1 cellular context compared by ENCODE assay signal in genomic region chr22:38163844-38164577, GRCh38.
A peak's percentile ranks its signal among the peaks of the same experiment; 100 is the strongest.
TF ChIP-seq lines count a peak whose summit lies in the region.

No MANE protein-coding gene starts in this region.

TF ChIP-seq in HepG2, 621 proteins besides CTCF, POLR2A, EP300 and RAD21 (continued from another document and continues in another):
- TF ChIP-seq SAFB2 (CRISPR knock-in tag; IDR thresholded peaks at IDR 0.05; ENCODE audit: borderline replicate concordance, low read depth) (no peak), SETDB1 (CRISPR knock-in tag; IDR thresholded peaks at IDR 0.05; ENCODE audit: borderline replicate concordance) (no peak), FOXA3 (CRISPR knock-in tag; IDR thresholded peaks at IDR 0.05) (peak; percentile 72), KIAA2018 (CRISPR knock-in tag; IDR thresholded peaks at IDR 0.05; ENCODE audit: borderline replicate concordance) (no peak), NCOA1 (CRISPR knock-in tag; IDR thresholded peaks at IDR 0.05) (no peak), CREM (IDR thresholded peaks at IDR 0.05) (peak; percentile 55; the same call in 1 of the 2 replicates), CREM (CRISPR knock-in tag; IDR thresholded peaks at IDR 0.05) (no peak), NFKB2 (CRISPR knock-in tag; IDR thresholded peaks at IDR 0.05; ENCODE audit: borderline replicate concordance) (no peak), ZNF556 (CRISPR knock-in tag; IDR thresholded peaks at IDR 0.05; ENCODE audit: borderline replicate concordance) (no peak), ZHX2 (IDR thresholded peaks at IDR 0.05; ENCODE audit: low read depth) (no peak), ZHX2 (CRISPR knock-in tag; IDR thresholded peaks at IDR 0.05; ENCODE audit: borderline replicate concordance) (no peak), FOSL2 (CRISPR knock-in tag; IDR thresholded peaks at IDR 0.05) (peak; percentile 74), GPN1 (CRISPR knock-in tag; IDR thresholded peaks at IDR 0.05; ENCODE audit: borderline replicate concordance) (no peak), ERF (CRISPR knock-in tag; IDR thresholded peaks at IDR 0.05) (no peak; the same call in 1 of the 2 replicates), ZNF629 (CRISPR knock-in tag; conservative IDR thresholded peaks at IDR 0.05) (no peak), KMT2B (CRISPR knock-in tag; IDR thresholded peaks at IDR 0.05) (no peak), SRSF9 (IDR thresholded peaks at IDR 0.05; ENCODE audit: borderline replicate concordance, insufficient read depth, low read depth, low read length, poor library complexity, severe bottlenecking) (no peak), BRCA1 (CRISPR knock-in tag; IDR thresholded peaks at IDR 0.05) (no peak), HNF4G (IDR thresholded peaks at IDR 0.05; ENCODE audit: borderline replicate concordance, low read depth, low read length) (peak; percentile 10; the same call in 1 of the 2 replicates), HNF4G (CRISPR knock-in tag; IDR thresholded peaks at IDR 0.05; ENCODE audit: borderline replicate concordance, low read depth) (no peak), NR2F6 (IDR thresholded peaks at IDR 0.05) (peak; percentile 88), NR2F6 (CRISPR knock-in tag; IDR thresholded peaks at IDR 0.05) (peak; percentile 93), IRX3 (CRISPR knock-in tag; IDR thresholded peaks at IDR 0.05; ENCODE audit: borderline replicate concordance, low read depth) (no peak), FOXC1 (CRISPR knock-in tag; IDR thresholded peaks at IDR 0.05; ENCODE audit: borderline replicate concordance) (no peak), GTF2F1 (IDR thresholded peaks at IDR 0.05; ENCODE audit: low read length) (no peak), PCBP1 (IDR thresholded peaks at IDR 0.05; ENCODE audit: borderline replicate concordance, low read depth, low read length) (no peak), ZNF569 (CRISPR knock-in tag; IDR thresholded peaks at IDR 0.05; ENCODE audit: borderline replicate concordance) (no peak), IKZF1 (IDR thresholded peaks at IDR 0.05) (no peak), ZKSCAN8 (CRISPR knock-in tag; IDR thresholded peaks at IDR 0.05; ENCODE audit: borderline replicate concordance) (no peak), ZNF451 (CRISPR knock-in tag; IDR thresholded peaks at IDR 0.05) (no peak), ZNF841 (CRISPR knock-in tag; IDR thresholded peaks at IDR 0.05; ENCODE audit: borderline replicate concordance) (no peak), POLR2G (IDR thresholded peaks at IDR 0.05; ENCODE audit: low read depth, low read length) (no peak), ZNF230 (CRISPR knock-in tag; IDR thresholded peaks at IDR 0.05) (0 out of 2 replicates have a peak, but pooled peaks have one; percentile 41), FOXM1 (CRISPR knock-in tag; IDR thresholded peaks at IDR 0.05) (no peak), ZFP36L1 (CRISPR knock-in tag; IDR thresholded peaks at IDR 0.05) (no peak), ZBTB8A (CRISPR knock-in tag; IDR thresholded peaks at IDR 0.05; ENCODE audit: borderline replicate concordance, low read depth) (no peak), ETV5 (CRISPR knock-in tag; IDR thresholded peaks at IDR 0.05; ENCODE audit: borderline replicate concordance) (peak; percentile 51; the same call in 1 of the 2 replicates), ZBTB7A (CRISPR knock-in tag; IDR thresholded peaks at IDR 0.05) (no peak), HNRNPK (IDR thresholded peaks at IDR 0.05; ENCODE audit: low read depth, low read length, poor library complexity, severe bottlenecking) (no peak), KDM2A (CRISPR knock-in tag; IDR thresholded peaks at IDR 0.05; ENCODE audit: borderline replicate concordance, low read depth) (peak; percentile 39; the same call in 1 of the 2 replicates), ZNF660 (CRISPR knock-in tag; IDR thresholded peaks at IDR 0.05; ENCODE audit: borderline replicate concordance, low read depth) (no peak)
- TF ChIP-seq, protein P1, sequence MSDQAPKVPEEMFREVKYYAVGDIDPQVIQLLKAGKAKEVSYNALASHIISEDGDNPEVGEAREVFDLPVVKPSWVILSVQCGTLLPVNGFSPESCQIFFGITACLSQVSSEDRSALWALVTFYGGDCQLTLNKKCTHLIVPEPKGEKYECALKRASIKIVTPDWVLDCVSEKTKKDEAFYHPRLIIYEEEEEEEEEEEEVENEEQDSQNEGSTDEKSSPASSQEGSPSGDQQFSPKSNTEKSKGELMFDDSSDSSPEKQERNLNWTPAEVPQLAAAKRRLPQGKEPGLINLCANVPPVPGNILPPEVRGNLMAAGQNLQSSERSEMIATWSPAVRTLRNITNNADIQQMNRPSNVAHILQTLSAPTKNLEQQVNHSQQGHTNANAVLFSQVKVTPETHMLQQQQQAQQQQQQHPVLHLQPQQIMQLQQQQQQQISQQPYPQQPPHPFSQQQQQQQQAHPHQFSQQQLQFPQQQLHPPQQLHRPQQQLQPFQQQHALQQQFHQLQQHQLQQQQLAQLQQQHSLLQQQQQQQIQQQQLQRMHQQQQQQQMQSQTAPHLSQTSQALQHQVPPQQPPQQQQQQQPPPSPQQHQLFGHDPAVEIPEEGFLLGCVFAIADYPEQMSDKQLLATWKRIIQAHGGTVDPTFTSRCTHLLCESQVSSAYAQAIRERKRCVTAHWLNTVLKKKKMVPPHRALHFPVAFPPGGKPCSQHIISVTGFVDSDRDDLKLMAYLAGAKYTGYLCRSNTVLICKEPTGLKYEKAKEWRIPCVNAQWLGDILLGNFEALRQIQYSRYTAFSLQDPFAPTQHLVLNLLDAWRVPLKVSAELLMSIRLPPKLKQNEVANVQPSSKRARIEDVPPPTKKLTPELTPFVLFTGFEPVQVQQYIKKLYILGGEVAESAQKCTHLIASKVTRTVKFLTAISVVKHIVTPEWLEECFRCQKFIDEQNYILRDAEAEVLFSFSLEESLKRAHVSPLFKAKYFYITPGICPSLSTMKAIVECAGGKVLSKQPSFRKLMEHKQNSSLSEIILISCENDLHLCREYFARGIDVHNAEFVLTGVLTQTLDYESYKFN (CRISPR knock-in tag; conservative IDR thresholded peaks at IDR 0.05), result peak; percentile 79
- TF ChIP-seq, protein P2, sequence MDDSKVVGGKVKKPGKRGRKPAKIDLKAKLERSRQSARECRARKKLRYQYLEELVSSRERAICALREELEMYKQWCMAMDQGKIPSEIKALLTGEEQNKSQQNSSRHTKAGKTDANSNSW (CRISPR knock-in tag; IDR thresholded peaks at IDR 0.05; ENCODE audit: borderline replicate concordance), result no peak
- TF ChIP-seq, protein P3, sequence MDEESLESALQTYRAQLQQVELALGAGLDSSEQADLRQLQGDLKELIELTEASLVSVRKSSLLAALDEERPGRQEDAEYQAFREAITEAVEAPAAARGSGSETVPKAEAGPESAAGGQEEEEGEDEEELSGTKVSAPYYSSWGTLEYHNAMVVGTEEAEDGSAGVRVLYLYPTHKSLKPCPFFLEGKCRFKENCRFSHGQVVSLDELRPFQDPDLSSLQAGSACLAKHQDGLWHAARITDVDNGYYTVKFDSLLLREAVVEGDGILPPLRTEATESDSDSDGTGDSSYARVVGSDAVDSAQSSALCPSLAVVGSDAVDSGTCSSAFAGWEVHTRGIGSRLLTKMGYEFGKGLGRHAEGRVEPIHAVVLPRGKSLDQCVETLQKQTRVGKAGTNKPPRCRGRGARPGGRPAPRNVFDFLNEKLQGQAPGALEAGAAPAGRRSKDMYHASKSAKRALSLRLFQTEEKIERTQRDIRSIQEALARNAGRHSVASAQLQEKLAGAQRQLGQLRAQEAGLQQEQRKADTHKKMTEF (CRISPR knock-in tag; IDR thresholded peaks at IDR 0.05), result no peak
- TF ChIP-seq, protein P4, sequence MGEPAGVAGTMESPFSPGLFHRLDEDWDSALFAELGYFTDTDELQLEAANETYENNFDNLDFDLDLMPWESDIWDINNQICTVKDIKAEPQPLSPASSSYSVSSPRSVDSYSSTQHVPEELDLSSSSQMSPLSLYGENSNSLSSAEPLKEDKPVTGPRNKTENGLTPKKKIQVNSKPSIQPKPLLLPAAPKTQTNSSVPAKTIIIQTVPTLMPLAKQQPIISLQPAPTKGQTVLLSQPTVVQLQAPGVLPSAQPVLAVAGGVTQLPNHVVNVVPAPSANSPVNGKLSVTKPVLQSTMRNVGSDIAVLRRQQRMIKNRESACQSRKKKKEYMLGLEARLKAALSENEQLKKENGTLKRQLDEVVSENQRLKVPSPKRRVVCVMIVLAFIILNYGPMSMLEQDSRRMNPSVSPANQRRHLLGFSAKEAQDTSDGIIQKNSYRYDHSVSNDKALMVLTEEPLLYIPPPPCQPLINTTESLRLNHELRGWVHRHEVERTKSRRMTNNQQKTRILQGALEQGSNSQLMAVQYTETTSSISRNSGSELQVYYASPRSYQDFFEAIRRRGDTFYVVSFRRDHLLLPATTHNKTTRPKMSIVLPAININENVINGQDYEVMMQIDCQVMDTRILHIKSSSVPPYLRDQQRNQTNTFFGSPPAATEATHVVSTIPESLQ (CRISPR knock-in tag; conservative IDR thresholded peaks at IDR 0.05), result no peak
